ENCODE assay signal across 10 cellular contexts in the genomic region with DNA sequence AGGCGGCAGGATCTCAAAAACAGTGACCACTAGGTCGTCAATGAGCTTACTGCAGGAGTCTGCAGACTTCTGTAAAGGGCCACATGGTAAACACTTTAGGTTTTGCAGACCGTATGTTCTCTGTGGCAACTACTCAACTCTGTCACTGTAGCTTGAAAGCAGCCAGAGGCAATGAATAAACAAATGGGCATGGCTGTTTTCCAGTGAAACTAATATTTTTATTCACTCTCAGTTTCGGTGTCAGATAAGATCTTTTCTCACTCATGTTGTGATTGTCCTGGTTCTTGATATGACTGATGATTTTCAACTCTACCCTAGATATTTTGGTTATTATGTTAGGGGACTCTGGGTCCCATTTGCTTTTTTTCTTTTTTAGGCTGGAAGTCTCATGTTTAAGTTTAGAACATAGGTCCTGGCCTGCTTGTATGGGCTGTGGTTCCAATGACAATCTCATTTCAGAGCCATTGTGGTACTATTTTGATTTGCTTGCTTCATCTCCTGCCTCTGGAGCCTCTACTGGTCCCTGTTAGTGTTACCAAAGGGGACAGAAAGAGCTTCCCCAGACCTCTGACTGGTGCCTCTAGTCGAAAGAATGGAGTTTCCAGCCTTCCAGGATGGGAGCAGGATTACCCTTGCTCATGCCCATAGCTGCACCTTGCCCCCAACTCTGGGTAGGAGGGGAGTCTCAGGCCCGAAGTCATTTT.
DNase-seq lines count a peak whose midpoint lies in the region; ATAC-seq and TF ChIP-seq lines count a peak whose summit lies in the region.
"Had no signal": no experiment of that assay in that cellular context is flagged by ENCODE, and none has a peak within 500 bp of the region (broad histone marks: within the 10 kb centered on the region; RNA-seq: fewer than 3 reads in every experiment).

No MANE protein-coding gene starts in this region.

- H2AFZ ChIP-seq in mammary epithelial cell (ENCODE audit: low read depth, low read length) = no peak overlapping the region

- peaks cover 51% of the 10 kb centered on the region for H3K79me2 ChIP-seq in mammary epithelial cell (ENCODE audit: insufficient read depth, low read length)

- H3K9ac ChIP-seq in mammary epithelial cell (ENCODE audit: insufficient read depth, low read length) = no peak overlapping the region

- BruUV-seq in MCF 10A (replicated peaks; lab: Mats Ljungman, UMichigan) (no TSS peak), mammary epithelial cell (replicated peaks; lab: Mats Ljungman, UMichigan) (no TSS peak), A673 (replicated peaks; lab: Mats Ljungman, UMichigan) (no TSS peak)

- no peak overlapping the region for H3K27ac ChIP-seq in mammary epithelial cell (ENCODE audit: insufficient read depth, low read depth, low read length)
- H3K27ac ChIP-seq in A673 (ENCODE audit: low read depth, low read length, poor library complexity, severe bottlenecking) = no peak overlapping the region
- H3K27ac ChIP-seq in right lobe of liver = no peak overlapping the region
- H3K27ac ChIP-seq: upper lobe of left lung had no signal

- H3K4me1 ChIP-seq in mammary epithelial cell (ENCODE audit: insufficient read depth, low read length) (no peaks in the 10 kb centered on the region), A673 (ENCODE audit: insufficient read depth, low read length, poor library complexity, severe bottlenecking) (no peaks in the 10 kb centered on the region), right lobe of liver (no peaks in the 10 kb centered on the region)

- CTCF ChIA-PET in MCF 10A (lab: Yijun Ruan, JAX) (no interaction called here), mammary epithelial cell (lab: Charles Lee; ENCODE audit: low non-redundant PET) (no interaction called here), A673 (lab: Charles Lee) (no interaction called here)

- H3K4me2 ChIP-seq in mammary epithelial cell (ENCODE audit: insufficient read depth, low read depth, low read length) = no peak overlapping the region

- WGBS in mammary epithelial cell (ENCODE audit: low coverage, missing lambda C conversion rate) = 83% methylated on average over 6 of the region's 6 CpGs
- WGBS in right lobe of liver (ENCODE audit: insufficient coverage, low coverage, low lambda C conversion rate, missing lambda C conversion rate) = 51% methylated on average over 5 of the region's 6 CpGs

- POLR2A ChIA-PET in MCF 10A (lab: Yijun Ruan, JAX) (no interaction called here), A673 (lab: Charles Lee; ENCODE audit: low non-redundant PET) (no interaction called here)

- no peaks in the 10 kb centered on the region for H3K27me3 Mint-ChIP-seq in MCF 10A (ENCODE audit: insufficient read depth, unreplicated experiment)

- peaks cover 32% of the 10 kb centered on the region for H3K36me3 Mint-ChIP-seq in MCF 10A (ENCODE audit: insufficient read depth, unreplicated experiment)

- H4K20me1 ChIP-seq in mammary epithelial cell (ENCODE audit: insufficient read depth, low read length) = no peaks in the 10 kb centered on the region

- H3K9me3 ChIP-seq in mammary epithelial cell (replicated peaks; ENCODE audit: insufficient read depth, low read length) (no peaks in the 10 kb centered on the region), A673 (ENCODE audit: low read depth, low read length, poor library complexity, severe bottlenecking) (no peaks in the 10 kb centered on the region), right lobe of liver (no peaks in the 10 kb centered on the region)
- H3K9me3 ChIP-seq: upper lobe of left lung had no signal

- ATAC-seq in HG02642 (IDR thresholded peaks at IDR 0.05; ENCODE audit: poor library complexity, unreplicated experiment) (peak; percentile 95), HG03521 (IDR thresholded peaks at IDR 0.05; ENCODE audit: unreplicated experiment) (peak; percentile 81), left ventricle myocardium superior (no peak), right lobe of liver (no peak)
- ATAC-seq: Panc1 had no signal

- H3K4me3 Mint-ChIP-seq in MCF 10A (ENCODE audit: unreplicated experiment) = no peak overlapping the region

- dilution Hi-C loops in mammary epithelial cell (cut with HindIII; ENCODE audit: low sequenced_read_pairs) = loop anchor here (5.0 kb wide), 1 partner anchor 47 kb away; no protein-coding TSS in a partner anchor

- TF ChIP-seq CTCF in MCF 10A (IDR thresholded peaks at IDR 0.05; ENCODE audit: unreplicated experiment) (no peak), mammary epithelial cell (conservative IDR thresholded peaks at IDR 0.05 in 1 of 2, IDR thresholded peaks at IDR 0.05 in 1 of 2; ENCODE audit: extremely low read depth in 1 of 2, insufficient read depth in 1 of 2, low read depth in 1 of 2, low read length in 2 of 2) (no peak), A673 (conservative IDR thresholded peaks at IDR 0.05; ENCODE audit: low read depth, low read length) (no peak), right lobe of liver (IDR thresholded peaks at IDR 0.05) (no peak)

- peak overlapping the region; percentile 37 for H3K27ac Mint-ChIP-seq in MCF 10A (ENCODE audit: low read depth, unreplicated experiment)

- TF ChIP-seq POLR2A in right lobe of liver (IDR thresholded peaks at IDR 0.05) = no peak

- H3K4me1 Mint-ChIP-seq in MCF 10A (ENCODE audit: insufficient read depth, unreplicated experiment) = peaks cover 18% of the 10 kb centered on the region

- H3K4me3 ChIP-seq in mammary epithelial cell (replicated peaks in 1 of 3; ENCODE audit: insufficient read depth in 1 of 3, low read depth in 2 of 3, low read length in 3 of 3) = no peak overlapping the region
- no peak overlapping the region for H3K4me3 ChIP-seq in A673 (ENCODE audit: low read depth, low read length, poor library complexity, severe bottlenecking)
- H3K4me3 ChIP-seq in right lobe of liver = no peak overlapping the region
- H3K4me3 ChIP-seq: upper lobe of left lung had no signal

- no peaks in the 10 kb centered on the region for H3K9me3 Mint-ChIP-seq in MCF 10A (ENCODE audit: unreplicated experiment)

- DNase-seq in MCF 10A (ENCODE audit: unreplicated experiment) (no peak), mammary epithelial cell (no peak), D341Med (ENCODE audit: low spot score) (no peak), left ventricle myocardium superior (no peak), A673 (ENCODE audit: low spot score) (no peak), right lobe of liver (no peak)
- DNase-seq: upper lobe of left lung had no signal

- intact Hi-C loops in MCF 10A (cut with micrococcal nuclease) = no loop called here
- intact Hi-C loops in mammary epithelial cell (cut with micrococcal nuclease) = no loop called here
- intact Hi-C loops in left ventricle myocardium superior (cut with micrococcal nuclease) = no loop called here
- intact Hi-C loops in A673 (cut with micrococcal nuclease; ENCODE audit: unreplicated experiment) = no loop called here
- intact Hi-C loops in right lobe of liver (cut with DNase I) = no loop called here

- H3K27me3 ChIP-seq in mammary epithelial cell (ENCODE audit: insufficient read depth, low read length) (no peaks in the 10 kb centered on the region), A673 (replicated peaks; ENCODE audit: insufficient read depth, low read depth, low read length, poor library complexity) (no peaks in the 10 kb centered on the region), right lobe of liver (no peaks in the 10 kb centered on the region)
- H3K27me3 ChIP-seq: upper lobe of left lung had no signal

- H3K36me3 ChIP-seq in mammary epithelial cell (ENCODE audit: insufficient read depth, low read length) (no peaks in the 10 kb centered on the region), A673 (ENCODE audit: insufficient read depth, low read length, poor library complexity, severe bottlenecking) (no peaks in the 10 kb centered on the region), right lobe of liver (no peaks in the 10 kb centered on the region)
- H3K36me3 ChIP-seq: upper lobe of left lung had no signal

- in situ Hi-C loops in mammary epithelial cell (cut with MboI; ENCODE audit: low sequenced_read_pairs in 2 of 2) = no loop called here

Comparison
In these comparisons a context has a peak if more than half of its experiments do, and no peak if none do; other contexts are left out.
1. ATAC-seq: peak in HG02642 (single experiment) and HG03521 (single experiment); none in left ventricle myocardium superior (single experiment) and right lobe of liver (0 of 4).